ENCODE assay signal across 17 cellular contexts in genomic region chr2:111701266-111701665, GRCh38.
DNase-seq lines count a peak whose midpoint lies in the region; ATAC-seq and TF ChIP-seq lines count a peak whose summit lies in the region.
"Had no signal": no experiment of that assay in that cellular context is flagged by ENCODE, and none has a peak within 500 bp of the region (broad histone marks: within the 10 kb centered on the region; RNA-seq: fewer than 3 reads in every experiment).

No MANE protein-coding gene starts in this region.

- H3K23me2 ChIP-seq in H9 (ENCODE audit: insufficient read length, low read depth, low read length, poor library complexity, severe bottlenecking): no peaks in the 10 kb centered on the region

- H3K4me3 Mint-ChIP-seq in Calu3 (ENCODE audit: low read depth, unreplicated experiment) (no peak overlapping the region), H9 (no peak overlapping the region)
- H3K4me3 Mint-ChIP-seq: immature natural killer cell had no signal

- no peak overlapping the region for H2BK120ac ChIP-seq in H9 (ENCODE audit: low read depth, low read length, poor library complexity, severe bottlenecking)

- no peaks in the 10 kb centered on the region for H4K20me1 ChIP-seq in H9 (ENCODE audit: control insufficient read depth, insufficient read depth, insufficient read length)

- CTCF ChIA-PET in Calu3 (lab: Charles Lee) (no interaction called here), RWPE1 (lab: Yijun Ruan, JAX) (no interaction called here)

- no peak overlapping the region for H3K4ac ChIP-seq in H9 (ENCODE audit: low read depth, low read length)

- no peak overlapping the region for H4K8ac ChIP-seq in H9 (replicated peaks; ENCODE audit: insufficient read length, low read depth, low read length)

- H3K79me2 ChIP-seq in H9 (ENCODE audit: insufficient read depth, low read length): no peaks in the 10 kb centered on the region

- no peak overlapping the region for H2BK12ac ChIP-seq in H9 (ENCODE audit: insufficient read length, low read depth, low read length)

- no peak overlapping the region for H3K23ac ChIP-seq in H9 (ENCODE audit: insufficient read length, low read depth, low read length)

- intact Hi-C loops in Calu3 (cut with micrococcal nuclease; ENCODE audit: unreplicated experiment): loop anchor here (5.0 kb wide), 1 partner anchor 584 kb away; no protein-coding TSS in a partner anchor

- TF ChIP-seq CTCF in Calu3 (IDR thresholded peaks at IDR 0.05; ENCODE audit: unreplicated experiment) (no peak), H9 (conservative IDR thresholded peaks at IDR 0.05) (no peak), RWPE1 (conservative IDR thresholded peaks at IDR 0.05; ENCODE audit: low read depth) (no peak)

- H3K4me1 Mint-ChIP-seq in Calu3 (ENCODE audit: low read depth, unreplicated experiment) (peaks cover 58% of the 10 kb centered on the region), H9 (peaks cover 45 to 50% of the 10 kb centered on the region in 2 experiments)

- no peaks in the 10 kb centered on the region for H3K79me1 ChIP-seq in H9 (ENCODE audit: insufficient read depth, low read depth, low read length, poor library complexity, severe bottlenecking)

- H3K4me1 ChIP-seq in H9 (ENCODE audit: insufficient read depth, low read length): peaks cover 10% of the 10 kb centered on the region; the same call in 1 of the 2 replicates

- no peak overlapping the region for H3K4me2 ChIP-seq in H9 (ENCODE audit: insufficient read depth, insufficient read length, low read length)
- H3K4me2 ChIP-seq: neural progenitor cell had no signal

- H2BK20ac ChIP-seq in H9 (ENCODE audit: low read depth, low read length, poor library complexity, severe bottlenecking): no peak overlapping the region

- H3K9me3 ChIP-seq in H9 (ENCODE audit: control insufficient read depth, low read depth, low read length): no peaks in the 10 kb centered on the region
- H3K9me3 ChIP-seq: adrenal gland, BE2C had no signal

- no peak overlapping the region for H3K18ac ChIP-seq in H9 (ENCODE audit: insufficient read length, low read depth, low read length)

- H3K27ac ChIP-seq in H9 (ENCODE audit: insufficient read length, low read depth, low read length): no peak overlapping the region
- peak overlapping the region; percentile 82 for H3K27ac ChIP-seq in RWPE1
- H3K27ac ChIP-seq: adrenal gland, neural progenitor cell had no signal

- no peak overlapping the region for H2AK5ac ChIP-seq in H9 (ENCODE audit: insufficient read length, low read length)

- H4K91ac ChIP-seq in H9 (ENCODE audit: insufficient read length, low read depth, low read length): no peak overlapping the region

- WGBS in H9 (ENCODE audit: extremely low coverage, insufficient read length, low lambda C conversion rate): no CpG with 5 or more reads among the region's 4 CpGs

- H3K27me3 Mint-ChIP-seq in Calu3 (ENCODE audit: unreplicated experiment) (no peaks in the 10 kb centered on the region), H9 (ENCODE audit: low read depth) (no peaks in the 10 kb centered on the region; the same call in 1 of the 2 replicates)

- H3K27ac Mint-ChIP-seq in Calu3 (ENCODE audit: unreplicated experiment) (peak overlapping the region; percentile 82), H9 (peak overlapping the region in 1 of 3 experiments; percentile 47; a peak in 1 of 7 replicates)

- POLR2A ChIA-PET in RWPE1 (lab: Yijun Ruan, JAX; ENCODE audit: low non-redundant PET): no interaction called here

- H3K36me3 Mint-ChIP-seq in Calu3 (ENCODE audit: insufficient read depth, unreplicated experiment): peaks cover 16% of the 10 kb centered on the region
- peaks cover 1 to 7% (median 2%) of the 10 kb centered on the region in 3 experiments; a peak in 5 of 7 replicates for H3K36me3 Mint-ChIP-seq in H9 (ENCODE audit: insufficient read depth in 1 of 3, low read depth in 3 of 3)
- H3K36me3 Mint-ChIP-seq: immature natural killer cell, neural progenitor cell had no signal

- H3K56ac ChIP-seq in H9 (ENCODE audit: insufficient read length, low read depth, low read length): no peak overlapping the region

- peak; percentile 37 for DNase-seq in Calu3
- peak; percentile 51 for DNase-seq in H9
- DNase-seq in RWPE1 (ENCODE audit: low spot score): no peak
- DNase-seq in left kidney (ENCODE audit: low read depth, low spot score): peak; percentile 23
- DNase-seq in hippocampal formation (lab: John Stamatoyannopoulos, UW): no peak
- DNase-seq in Ammon's horn (ENCODE audit: low spot score): no peak
- no peak for DNase-seq in occipital lobe (lab: John Stamatoyannopoulos, UW)
- DNase-seq: activated CD4-positive, alpha-beta T cell treated with anti-CD3 and anti-CD28 coated beads, Interleukin-2, amount 50 U/mL, for 48 hours; BE2C; HCEC 1CT; immature natural killer cell; NCI-H1417; right cardiac atrium; stimulated activated CD4-positive, alpha-beta T cell treated with anti-CD3 and anti-CD28 coated beads, Interleukin-1b, Interleukin-23, amount 100 ng/mL, for 48 hours had no signal

- H2AFZ ChIP-seq in H9 (ENCODE audit: low read length): no peak overlapping the region

- no peaks in the 10 kb centered on the region for H3K27me3 ChIP-seq in H9 (ENCODE audit: insufficient read depth, low read length)
- H3K27me3 ChIP-seq: adrenal gland, BE2C, neural progenitor cell had no signal

- no peak overlapping the region for H2BK5ac ChIP-seq in H9 (ENCODE audit: insufficient read length, low read length)

- ATAC-seq in GM21390 (IDR thresholded peaks at IDR 0.05; ENCODE audit: unreplicated experiment): no peak

- no peak overlapping the region for H3K14ac ChIP-seq in H9 (ENCODE audit: insufficient read depth, low read length)

- no peaks in the 10 kb centered on the region for H3K9me3 Mint-ChIP-seq in Calu3 (ENCODE audit: low read depth, unreplicated experiment)
- H3K9me3 Mint-ChIP-seq in H9: 0 out of 5 replicates have a peak, but pooled peaks cover 0 to 2% of the 10 kb centered on the region in 2 experiments
- H3K9me3 Mint-ChIP-seq: immature natural killer cell had no signal

- H4K5ac ChIP-seq in H9 (ENCODE audit: insufficient read length, low read depth, low read length): no peak overlapping the region

- no peak overlapping the region for H2BK15ac ChIP-seq in H9 (ENCODE audit: low read depth, low read length)

- no peak overlapping the region for H3T11ph ChIP-seq in H9 (ENCODE audit: low read length)

- no TSS peak for BruUV-seq in Calu3 (replicated peaks; lab: Mats Ljungman, UMichigan)

- no peak overlapping the region for H3K9ac ChIP-seq in H9 (ENCODE audit: extremely low read depth, insufficient read length, low read length)
- H3K9ac ChIP-seq: neural progenitor cell had no signal

Comparison
In these comparisons a context has a peak if more than half of its experiments do, and no peak if none do; other contexts are left out.
1. DNase-seq: peak in Calu3 (single experiment), H9 (single experiment) and left kidney (single experiment); none in RWPE1 (single experiment), hippocampal formation (0 of 2), Ammon's horn (single experiment) and occipital lobe (single experiment).